8 cellular contexts compared by ENCODE assay signal in genomic region chrX:3962511-3963350, GRCh38.
DNase-seq lines count a peak whose midpoint lies in the region; ATAC-seq and TF ChIP-seq lines count a peak whose summit lies in the region.

No MANE protein-coding gene starts in this region.

- H3K36me3 ChIP-seq in HCT116 (ENCODE audit: control insufficient read depth in 1 of 2, insufficient read depth in 2 of 2, low read length in 2 of 2) (no peaks in the 10 kb centered on the region), PC-3 (ENCODE audit: low read depth, low read length) (no peaks in the 10 kb centered on the region)

- TF ChIP-seq CTCF in HCT116 (IDR thresholded peaks at IDR 0.05 in 2 of 3, conservative IDR thresholded peaks at IDR 0.05 in 1 of 3; ENCODE audit: borderline replicate concordance in 1 of 3, insufficient read depth in 1 of 3, low read depth in 2 of 3, low read length in 2 of 3): peak; percentile 37 to 53 (median 43); a peak in 5 of 6 replicates
- peak; percentile 85 for TF ChIP-seq CTCF in PC-3 (conservative IDR thresholded peaks at IDR 0.05; ENCODE audit: low read depth, low read length)
- peak; percentile 48 for TF ChIP-seq CTCF in fibroblast of villous mesenchyme (IDR thresholded peaks at IDR 0.05; ENCODE audit: insufficient read depth, low read depth, low read length)
- no peak for TF ChIP-seq CTCF in coronary artery (IDR thresholded peaks at IDR 0.05)

- intact Hi-C loops in HCT116 (cut with micrococcal nuclease) (no loop called here), PC-3 (cut with micrococcal nuclease) (loop anchor here (5.0 kb wide), 2 partner anchors 300 to 1915 kb away; no protein-coding TSS in a partner anchor)

- no peaks in the 10 kb centered on the region for H3K79me2 ChIP-seq in HCT116 (ENCODE audit: insufficient read depth, low read length)
- no peaks in the 10 kb centered on the region for H3K79me2 ChIP-seq in PC-3 (ENCODE audit: low read length)

- H3K4me1 ChIP-seq in HCT116 (ENCODE audit: control insufficient read depth in 1 of 2, insufficient read depth in 2 of 2, low read length in 2 of 2) (no peaks in the 10 kb centered on the region), PC-3 (ENCODE audit: insufficient read depth, low read length) (no peaks in the 10 kb centered on the region)

- RAD21 ChIA-PET in HCT116 (lab: Charles Lee; ENCODE audit: low non-redundant PET in 1 of 2, low total read pairs in 2 of 2, uncharacterized antibody in 2 of 2, unreplicated experiment in 2 of 2): no interaction called here

- ATAC-seq in HCT116 (peak; percentile 59), PC-3 (peak; percentile 48), GM18511 (IDR thresholded peaks at IDR 0.05; ENCODE audit: unreplicated experiment) (no peak)

- H3K4me3 ChIP-seq in HCT116 (replicated peaks in 1 of 2; ENCODE audit: low read depth in 1 of 2, low read length in 2 of 2) (no peak overlapping the region), PC-3 (ENCODE audit: low read length) (peak overlapping the region; percentile 54), fibroblast of villous mesenchyme (ENCODE audit: low read depth, low read length) (no peak overlapping the region), coronary artery (no peak overlapping the region)

- peak; percentile 35; the same call in 1 of the 2 replicates for TF ChIP-seq RAD21 in HCT116 (IDR thresholded peaks at IDR 0.05; ENCODE audit: low read depth)

- H3K4me2 ChIP-seq in HCT116 (ENCODE audit: low read length) (no peak overlapping the region), PC-3 (ENCODE audit: low read length) (peak overlapping the region; percentile 80)

- H4K20me1 ChIP-seq in HCT116 (ENCODE audit: insufficient read depth) (no peaks in the 10 kb centered on the region), PC-3 (ENCODE audit: low read length) (no peaks in the 10 kb centered on the region)

- H3K27ac ChIP-seq in HCT116 (ENCODE audit: low read depth, low read length): no peak overlapping the region
- no peak overlapping the region for H3K27ac ChIP-seq in PC-3 (ENCODE audit: low read length)
- H3K27ac ChIP-seq in coronary artery: no peak overlapping the region

- no peaks in the 10 kb centered on the region for H3F3A ChIP-seq in PC-3 (ENCODE audit: low read length, unreplicated experiment)

- H3K9me2 ChIP-seq in HCT116 (ENCODE audit: insufficient read depth) (no peaks in the 10 kb centered on the region), PC-3 (replicated peaks; ENCODE audit: low read length) (no peaks in the 10 kb centered on the region)

- POLR2A ChIA-PET in HCT116 (lab: Charles Lee): no interaction called here
- POLR2A ChIA-PET in PC-3 (lab: Charles Lee; ENCODE audit: unreplicated experiment): no interaction called here

- H3K27me3 ChIP-seq in HCT116 (ENCODE audit: insufficient read depth, low read length): no peaks in the 10 kb centered on the region
- peaks cover 13% of the 10 kb centered on the region for H3K27me3 ChIP-seq in PC-3 (ENCODE audit: low read length)

- DNase-seq in DMS 273 (lab: John Stamatoyannopoulos, UW; ENCODE audit: unreplicated experiment) (peak; percentile 65), DMS 273 treated with DMSO at 0.1 percent for 48 hours (lab: John Stamatoyannopoulos, UW) (no peak), HCT116 (ENCODE audit: low read depth, low spot score) (no peak), PC-3 (peak; percentile 64), fibroblast of villous mesenchyme (ENCODE audit: low read depth) (peak; percentile 28), smooth muscle cell of the brain vasculature (ENCODE audit: low read depth, low spot score) (peak; percentile 28), coronary artery (ENCODE audit: low spot score) (no peak)

- no peaks in the 10 kb centered on the region for H3K9me3 ChIP-seq in HCT116 (ENCODE audit: control insufficient read depth in 1 of 2, insufficient read depth in 1 of 2, low read depth in 1 of 2, low read length in 2 of 2)
- no peaks in the 10 kb centered on the region for H3K9me3 ChIP-seq in PC-3 (ENCODE audit: low read length)

- TF ChIP-seq POLR2A in HCT116 (IDR thresholded peaks at IDR 0.05; ENCODE audit: borderline replicate concordance, extremely low read depth, insufficient read depth, insufficient read length): no peak

- BruUV-seq in HCT116 (replicated peaks; lab: Mats Ljungman, UMichigan) (no TSS peak), PC-3 (replicated peaks; lab: Mats Ljungman, UMichigan) (no TSS peak)

- CTCF ChIA-PET in HCT116 (lab: Charles Lee): interaction anchor here (1.4 kb wide), 1 partner anchor 22 kb away, joined by 5 read pairs; no protein-coding TSS in a partner anchor
- CTCF ChIA-PET in PC-3 (lab: Charles Lee): interaction anchor here (0.6 kb wide), 2 partner anchors 567 to 570 kb away, joined by 3 to 7 read pairs; no protein-coding TSS in a partner anchor

- H2AFZ ChIP-seq in HCT116 (ENCODE audit: low read depth, low read length, poor library complexity, severe bottlenecking): no peak overlapping the region
- peak overlapping the region; percentile 55 for H2AFZ ChIP-seq in PC-3 (ENCODE audit: low read length)

- H3K9ac ChIP-seq in HCT116 (ENCODE audit: low read length) (no peak overlapping the region), PC-3 (ENCODE audit: low read length) (no peak overlapping the region)

TF ChIP-seq in HCT116, 20 proteins besides CTCF, POLR2A, EP300 and RAD21 (continues in another document):
- TF ChIP-seq POLR2AphosphoS5 (IDR thresholded peaks at IDR 0.05; ENCODE audit: low read depth, low read length) (no peak), ZBTB33 (IDR thresholded peaks at IDR 0.05; ENCODE audit: extremely low read depth, insufficient replicate concordance, low read length) (no peak), FOSL1 (IDR thresholded peaks at IDR 0.05; ENCODE audit: low read depth) (no peak), ZNF274 (IDR thresholded peaks at IDR 0.05; ENCODE audit: low read depth, low read length) (no peak), CEBPB (IDR thresholded peaks at IDR 0.05; ENCODE audit: low read depth) (no peak), EGR1 (IDR thresholded peaks at IDR 0.05; ENCODE audit: low read depth) (no peak), REST (IDR thresholded peaks at IDR 0.05; ENCODE audit: low read depth) (no peak), ZFX (IDR thresholded peaks at IDR 0.05) (no peak), YY1 (IDR thresholded peaks at IDR 0.05; ENCODE audit: extremely low read depth, insufficient replicate concordance, low read depth, low read length) (no peak), SIN3A (IDR thresholded peaks at IDR 0.05; ENCODE audit: low read depth) (no peak), EZH2 (IDR thresholded peaks at IDR 0.05) (no peak), ELF1 (IDR thresholded peaks at IDR 0.05; ENCODE audit: borderline replicate concordance, low read depth) (no peak), EZH2phosphoT487 (IDR thresholded peaks at IDR 0.05; ENCODE audit: borderline replicate concordance) (no peak), CBX3 (IDR thresholded peaks at IDR 0.05; ENCODE audit: low read depth) (no peak), SP1 (IDR thresholded peaks at IDR 0.05; ENCODE audit: low read depth) (no peak), TCF7L2 (IDR thresholded peaks at IDR 0.05; ENCODE audit: borderline replicate concordance, extremely low read depth, insufficient read depth, insufficient read length) (no peak), MAX (IDR thresholded peaks at IDR 0.05) (no peak), SRF (IDR thresholded peaks at IDR 0.05; ENCODE audit: low read depth) (no peak), JUND (IDR thresholded peaks at IDR 0.05) (no peak)

Comparison
In these comparisons a context has a peak if more than half of its experiments do, and no peak if none do; other contexts are left out.
1. DNase-seq: peak in DMS 273 (single experiment), PC-3 (single experiment), fibroblast of villous mesenchyme (single experiment) and smooth muscle cell of the brain vasculature (single experiment); none in DMS 273 treated with DMSO at 0.1 percent for 48 hours (single experiment), HCT116 (single experiment) and coronary artery (single experiment).